Comparison of ENCODE assay signal across 11 cellular contexts in genomic region chr19:19026299-19026971, GRCh38. TPM values are rescaled to one million over a fixed set of nuclear protein-coding genes. Genes with fewer than 3 reads are reported as not detected.
A peak's percentile ranks its signal among the peaks of the same experiment; 100 is the strongest.
DNase-seq lines count a peak whose midpoint lies in the region; ATAC-seq and TF ChIP-seq lines count a peak whose summit lies in the region.
"Had no signal": no experiment of that assay in that cellular context is flagged by ENCODE, and none has a peak within 500 bp of the region (broad histone marks: within the 10 kb centered on the region; RNA-seq: fewer than 3 reads in every experiment).

No MANE protein-coding gene starts in this region.

- no peak overlapping the region for H3K4me3 Mint-ChIP-seq in chondrocyte (ENCODE audit: unreplicated experiment)
- H3K4me3 Mint-ChIP-seq in CD4-positive, alpha-beta memory T cell, result no peak overlapping the region

- POLR2A ChIA-PET in CD4-positive, alpha-beta memory T cell (lab: Charles Lee; ENCODE audit: partially characterized antibody), result no interaction called here

- peaks cover 21% of the 10 kb centered on the region for H3K4me1 Mint-ChIP-seq in chondrocyte (ENCODE audit: low read depth)
- H3K4me1 Mint-ChIP-seq in CD4-positive, alpha-beta memory T cell, result peaks cover 22 to 53% (median 29%) of the 10 kb centered on the region in 4 donors

- WGBS in liver, result 35% methylated on average over 10 of the region's 10 CpGs

- H3K27ac ChIP-seq in liver (ENCODE audit: low read depth in 1 of 2, low read length in 2 of 2), result peak overlapping the region; percentile 5 to 15
- no peak overlapping the region for H3K27ac ChIP-seq in CD4-positive, alpha-beta memory T cell (ENCODE audit: low read depth, low read length)
- H3K27ac ChIP-seq: SJSA1 had no signal

- in situ Hi-C loops in KBM-7 (cut with MboI; ENCODE audit: low pct_unique_long_range_greater_than_20kb, low sequenced_read_pairs), result no loop called here

- TF ChIP-seq CTCF in AG09319 (IDR thresholded peaks at IDR 0.05; ENCODE audit: low read depth, low read length), result peak; percentile 21
- TF ChIP-seq CTCF in chondrocyte (IDR thresholded peaks at IDR 0.05), result peak; percentile 41
- peak; percentile 41 for TF ChIP-seq CTCF in liver (IDR thresholded peaks at IDR 0.05; ENCODE audit: low read depth, low read length, missing input control)

- H3K4me1 ChIP-seq in liver (ENCODE audit: control insufficient read depth in 4 of 4, insufficient read depth in 4 of 4, low read length in 3 of 4), result peaks cover 4 to 27% (median 25%) of the 10 kb centered on the region in 4 donors
- H3K4me1 ChIP-seq in CD4-positive, alpha-beta memory T cell (ENCODE audit: insufficient read depth, low read length), result peaks cover 10% of the 10 kb centered on the region

- peaks cover 36% of the 10 kb centered on the region for H3K36me3 Mint-ChIP-seq in chondrocyte (ENCODE audit: low read depth)
- H3K36me3 Mint-ChIP-seq in CD4-positive, alpha-beta memory T cell, result peaks cover 53 to 69% of the 10 kb centered on the region in 2 donors

- no peak overlapping the region for H3K4me3 ChIP-seq in liver (ENCODE audit: low read depth in 1 of 3, low read length in 3 of 3)
- no peak overlapping the region for H3K4me3 ChIP-seq in CD4-positive, alpha-beta memory T cell (ENCODE audit: low read length in 2 of 2)
- H3K4me3 ChIP-seq: SJSA1 had no signal

- no peak overlapping the region for H3K9ac ChIP-seq in liver (ENCODE audit: low read depth in 1 of 2, low read length in 2 of 2)

- TF ChIP-seq RAD21 in liver (IDR thresholded peaks at IDR 0.05), result peak; percentile 75 to 76

- H3K27ac Mint-ChIP-seq in chondrocyte (ENCODE audit: unreplicated experiment), result no peak overlapping the region
- peak overlapping the region in 1 of 7 donors; percentile 73 for H3K27ac Mint-ChIP-seq in CD4-positive, alpha-beta memory T cell

- intact Hi-C loops in CD4-positive, alpha-beta memory T cell (cut with micrococcal nuclease), result no loop called here

- CTCF ChIA-PET in CD4-positive, alpha-beta memory T cell (lab: Charles Lee; ENCODE audit: partially characterized antibody), result no interaction called here

- no peaks in the 10 kb centered on the region for H3K9me3 Mint-ChIP-seq in chondrocyte (ENCODE audit: low read depth)
- no peaks in the 10 kb centered on the region for H3K9me3 Mint-ChIP-seq in CD4-positive, alpha-beta memory T cell

- ATAC-seq in HG03135 (IDR thresholded peaks at IDR 0.05; ENCODE audit: unreplicated experiment), result no peak

- peaks cover 6 to 41% (median 26%) of the 10 kb centered on the region in 4 donors for H3K36me3 ChIP-seq in liver (ENCODE audit: control insufficient read depth in 4 of 4, insufficient read depth in 3 of 4, low read depth in 1 of 4, low read length in 3 of 4)
- H3K36me3 ChIP-seq in CD4-positive, alpha-beta memory T cell (ENCODE audit: insufficient read depth, low read length), result peaks cover 55% of the 10 kb centered on the region

- no peaks in the 10 kb centered on the region for H3K27me3 ChIP-seq in liver (ENCODE audit: control insufficient read depth in 4 of 4, insufficient read depth in 4 of 4, low read length in 3 of 4)
- H3K27me3 ChIP-seq in CD4-positive, alpha-beta memory T cell (ENCODE audit: insufficient read depth, low read length), result no peaks in the 10 kb centered on the region
- H3K27me3 ChIP-seq: SJSA1 had no signal

- H3K27me3 Mint-ChIP-seq in chondrocyte (ENCODE audit: low read depth), result no peaks in the 10 kb centered on the region
- no peaks in the 10 kb centered on the region for H3K27me3 Mint-ChIP-seq in CD4-positive, alpha-beta memory T cell

- DNase-seq in AG09319 (ENCODE audit: extremely low read depth, low read depth) (no peak), KBM-7 (peak; percentile 25), chondrocyte (ENCODE audit: low spot score) (no peak), germinal center (ENCODE audit: low spot score) (no peak), DMS53 (lab: John Stamatoyannopoulos, UW) (no peak)
- no peak for DNase-seq in CD4-positive, alpha-beta memory T cell
- DNase-seq: activated T-cell treated with anti-CD3 and anti-CD28 coated beads, Interleukin-2, amount 50 U/mL, for 1 hour; NCI-H1436 had no signal

- H3K9me3 ChIP-seq in liver (ENCODE audit: control insufficient read depth in 4 of 4, low read length in 3 of 4), result no peaks in the 10 kb centered on the region
- H3K9me3 ChIP-seq in CD4-positive, alpha-beta memory T cell (ENCODE audit: control insufficient read depth in 1 of 2, low read length in 2 of 2), result no peaks in the 10 kb centered on the region
- H3K9me3 ChIP-seq: SJSA1 had no signal

TF ChIP-seq in liver, 16 proteins besides CTCF, POLR2A, EP300 and RAD21:
- no peak for TF ChIP-seq EGR1 (IDR thresholded peaks at IDR 0.05; ENCODE audit: low read depth in 2 of 2)
- TF ChIP-seq HNF4A (conservative IDR thresholded peaks at IDR 0.05), result peak; percentile 31 to 33
- TF ChIP-seq JUND (IDR thresholded peaks at IDR 0.05), result no peak
- TF ChIP-seq FOXA2 (IDR thresholded peaks at IDR 0.05), result no peak
- TF ChIP-seq MAX (IDR thresholded peaks at IDR 0.05), result no peak
- TF ChIP-seq ZBTB33 (IDR thresholded peaks at IDR 0.05), result no peak
- no peak for TF ChIP-seq HNF4G (IDR thresholded peaks at IDR 0.05)
- TF ChIP-seq GABPA (IDR thresholded peaks at IDR 0.05 in 1 of 2, conservative IDR thresholded peaks at IDR 0.05 in 1 of 2), result no peak
- TF ChIP-seq RXRA (IDR thresholded peaks at IDR 0.05), result peak; percentile 70 to 85
- TF ChIP-seq NR2F2 (IDR thresholded peaks at IDR 0.05), result no peak
- no peak for TF ChIP-seq TAF1 (conservative IDR thresholded peaks at IDR 0.05)
- TF ChIP-seq YY1 (IDR thresholded peaks at IDR 0.05), result peak; percentile 62
- no peak for TF ChIP-seq REST (IDR thresholded peaks at IDR 0.05)
- TF ChIP-seq ATF3 (IDR thresholded peaks at IDR 0.05), result no peak
- peak; percentile 35 for TF ChIP-seq SP1 (IDR thresholded peaks at IDR 0.05)
- TF ChIP-seq FOXA1 (IDR thresholded peaks at IDR 0.05), result no peak
TF ChIP-seq in liver: peak in this region for 4.

RNA-seq across cellular contexts. Expression of gene SUGP2, which starts 6.9 kb away (rescaled TPM):
- 63.8 to 87.4 TPM (median 66.4 TPM) in 3 replicates for total RNA-seq in chondrocyte
- total RNA-seq in liver, result 10 to 100 TPM; 18.7 to 29.0 TPM
- polyA plus RNA-seq in liver, result 10 to 100 TPM in 1 of 2 donors, 1 to 10 TPM in 1; 9.6 to 19.7 TPM
- total RNA-seq in CD4-positive, alpha-beta memory T cell, result 100 to 1,000 TPM; 111 to 113 TPM
- polyA plus RNA-seq in CD4-positive, alpha-beta memory T cell, result 1 to 10 TPM; 3.9 to 8.2 TPM

RNA-seq across cellular contexts. Expression of gene ARMC6, which starts 7.0 kb away (rescaled TPM):
- total RNA-seq in chondrocyte, result 24.6 to 36.1 TPM (median 26.8 TPM) in 3 replicates
- total RNA-seq in liver, result 10 to 100 TPM; 28.7 to 31.2 TPM
- 10 to 100 TPM; 23.9 to 38.3 TPM for polyA plus RNA-seq in liver
- total RNA-seq in CD4-positive, alpha-beta memory T cell, result 10 to 100 TPM; 11.8 to 12.8 TPM
- polyA plus RNA-seq in CD4-positive, alpha-beta memory T cell, result 10 to 100 TPM; 23.6 to 25.8 TPM

RNA-seq across cellular contexts. Expression of gene SLC25A42, which starts 37.4 kb away (rescaled TPM):
- 8.2 to 13.0 TPM (median 8.9 TPM) in 3 replicates for total RNA-seq in chondrocyte
- total RNA-seq in liver, result 10 to 100 TPM; 24.7 to 79.7 TPM
- polyA plus RNA-seq in liver, result 10 to 100 TPM; 40.7 to 89.6 TPM
- 10 to 100 TPM; 28.3 to 31.6 TPM for total RNA-seq in CD4-positive, alpha-beta memory T cell
- 10 to 100 TPM; 11.3 to 13.7 TPM for polyA plus RNA-seq in CD4-positive, alpha-beta memory T cell
